ENCODE assay signal across 1 cellular context in the genomic region with DNA sequence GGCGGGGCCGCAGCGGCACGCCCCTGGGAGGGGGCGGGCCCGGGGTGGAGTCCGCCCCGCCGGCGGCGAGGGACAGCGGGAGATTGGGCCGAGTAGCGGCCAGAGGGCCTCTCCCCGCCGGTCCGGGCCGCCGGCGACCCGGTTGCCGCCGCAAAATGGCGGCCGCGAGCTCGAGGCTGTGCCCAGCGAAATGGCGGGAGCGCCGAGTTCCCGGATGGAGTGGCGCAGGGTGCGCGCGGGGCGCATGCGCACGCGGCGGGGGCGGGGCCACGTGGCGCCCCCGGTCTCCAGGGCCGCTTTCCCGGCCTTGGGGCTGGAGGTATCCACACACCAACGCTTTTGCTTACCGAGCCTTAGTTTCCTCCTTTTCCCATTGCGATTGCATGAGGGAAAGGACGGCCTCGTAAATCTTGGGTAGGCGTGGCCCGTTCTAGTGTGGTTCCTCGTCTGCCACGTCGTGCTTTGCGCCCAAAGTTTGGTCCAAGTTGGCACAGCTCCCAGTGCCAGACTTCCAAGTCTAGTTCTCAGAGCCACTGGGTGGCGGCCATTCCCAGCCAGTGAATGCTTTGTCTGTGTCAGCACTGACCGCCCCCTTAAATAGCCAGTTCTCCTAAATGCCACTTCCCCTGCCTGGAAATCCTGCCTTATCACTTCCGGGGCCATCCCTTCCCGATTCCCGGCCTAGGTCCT.
TF ChIP-seq lines count a peak whose summit lies in the region.

No MANE protein-coding gene starts in this region.

TF ChIP-seq in SK-N-SH treated with all-trans-retinoic acid at 6 μM for 48 hours, 23 proteins besides CTCF, POLR2A, EP300 and RAD21 (continued from another document):
- TF ChIP-seq, protein P1, sequence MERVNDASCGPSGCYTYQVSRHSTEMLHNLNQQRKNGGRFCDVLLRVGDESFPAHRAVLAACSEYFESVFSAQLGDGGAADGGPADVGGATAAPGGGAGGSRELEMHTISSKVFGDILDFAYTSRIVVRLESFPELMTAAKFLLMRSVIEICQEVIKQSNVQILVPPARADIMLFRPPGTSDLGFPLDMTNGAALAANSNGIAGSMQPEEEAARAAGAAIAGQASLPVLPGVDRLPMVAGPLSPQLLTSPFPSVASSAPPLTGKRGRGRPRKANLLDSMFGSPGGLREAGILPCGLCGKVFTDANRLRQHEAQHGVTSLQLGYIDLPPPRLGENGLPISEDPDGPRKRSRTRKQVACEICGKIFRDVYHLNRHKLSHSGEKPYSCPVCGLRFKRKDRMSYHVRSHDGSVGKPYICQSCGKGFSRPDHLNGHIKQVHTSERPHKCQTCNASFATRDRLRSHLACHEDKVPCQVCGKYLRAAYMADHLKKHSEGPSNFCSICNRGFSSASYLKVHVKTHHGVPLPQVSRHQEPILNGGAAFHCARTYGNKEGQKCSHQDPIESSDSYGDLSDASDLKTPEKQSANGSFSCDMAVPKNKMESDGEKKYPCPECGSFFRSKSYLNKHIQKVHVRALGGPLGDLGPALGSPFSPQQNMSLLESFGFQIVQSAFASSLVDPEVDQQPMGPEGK (CRISPR knock-in tag; IDR thresholded peaks at IDR 0.05; ENCODE audit: borderline replicate concordance) = peak; percentile 65; the same call in 1 of the 2 replicates
- no peak for TF ChIP-seq ZNF565 (CRISPR knock-in tag; conservative IDR thresholded peaks at IDR 0.05; ENCODE audit: low read depth)
- TF ChIP-seq GLIS3 (CRISPR knock-in tag; IDR thresholded peaks at IDR 0.05) = peak; percentile 4; the same call in 1 of the 2 replicates
- TF ChIP-seq OSR1 (CRISPR knock-in tag; IDR thresholded peaks at IDR 0.05) = no peak
- no peak for TF ChIP-seq TOX (CRISPR knock-in tag; IDR thresholded peaks at IDR 0.05; ENCODE audit: borderline replicate concordance)
- 0 out of 2 replicates have a peak, but pooled peaks have one; percentile 49 for TF ChIP-seq CSDC2 (CRISPR knock-in tag; IDR thresholded peaks at IDR 0.05)
- TF ChIP-seq SNAI2 (CRISPR knock-in tag; IDR thresholded peaks at IDR 0.05) = peak; percentile 46; the same call in 1 of the 2 replicates
- TF ChIP-seq TCF4 (CRISPR knock-in tag; IDR thresholded peaks at IDR 0.05; ENCODE audit: borderline replicate concordance) = no peak
- no peak for TF ChIP-seq ZNF70 (CRISPR knock-in tag; IDR thresholded peaks at IDR 0.05)
- TF ChIP-seq, protein P2, sequence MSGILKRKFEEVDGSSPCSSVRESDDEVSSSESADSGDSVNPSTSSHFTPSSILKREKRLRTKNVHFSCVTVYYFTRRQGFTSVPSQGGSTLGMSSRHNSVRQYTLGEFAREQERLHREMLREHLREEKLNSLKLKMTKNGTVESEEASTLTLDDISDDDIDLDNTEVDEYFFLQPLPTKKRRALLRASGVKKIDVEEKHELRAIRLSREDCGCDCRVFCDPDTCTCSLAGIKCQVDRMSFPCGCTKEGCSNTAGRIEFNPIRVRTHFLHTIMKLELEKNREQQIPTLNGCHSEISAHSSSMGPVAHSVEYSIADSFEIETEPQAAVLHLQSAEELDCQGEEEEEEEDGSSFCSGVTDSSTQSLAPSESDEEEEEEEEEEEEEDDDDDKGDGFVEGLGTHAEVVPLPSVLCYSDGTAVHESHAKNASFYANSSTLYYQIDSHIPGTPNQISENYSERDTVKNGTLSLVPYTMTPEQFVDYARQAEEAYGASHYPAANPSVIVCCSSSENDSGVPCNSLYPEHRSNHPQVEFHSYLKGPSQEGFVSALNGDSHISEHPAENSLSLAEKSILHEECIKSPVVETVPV (CRISPR knock-in tag; IDR thresholded peaks at IDR 0.05) = 0 out of 2 replicates have a peak, but pooled peaks have one; percentile 14
- no peak for TF ChIP-seq BACH2 (CRISPR knock-in tag; IDR thresholded peaks at IDR 0.05; ENCODE audit: borderline replicate concordance)
- peak; percentile 67; the same call in 1 of the 2 replicates for TF ChIP-seq ZFP30 (CRISPR knock-in tag; IDR thresholded peaks at IDR 0.05)
- TF ChIP-seq ISL1 (CRISPR knock-in tag; IDR thresholded peaks at IDR 0.05) = no peak
- TF ChIP-seq, protein P3, sequence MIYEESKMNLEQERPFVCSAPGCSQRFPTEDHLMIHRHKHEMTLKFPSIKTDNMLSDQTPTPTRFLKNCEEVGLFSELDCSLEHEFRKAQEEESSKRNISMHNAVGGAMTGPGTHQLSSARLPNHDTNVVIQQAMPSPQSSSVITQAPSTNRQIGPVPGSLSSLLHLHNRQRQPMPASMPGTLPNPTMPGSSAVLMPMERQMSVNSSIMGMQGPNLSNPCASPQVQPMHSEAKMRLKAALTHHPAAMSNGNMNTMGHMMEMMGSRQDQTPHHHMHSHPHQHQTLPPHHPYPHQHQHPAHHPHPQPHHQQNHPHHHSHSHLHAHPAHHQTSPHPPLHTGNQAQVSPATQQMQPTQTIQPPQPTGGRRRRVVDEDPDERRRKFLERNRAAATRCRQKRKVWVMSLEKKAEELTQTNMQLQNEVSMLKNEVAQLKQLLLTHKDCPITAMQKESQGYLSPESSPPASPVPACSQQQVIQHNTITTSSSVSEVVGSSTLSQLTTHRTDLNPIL (CRISPR knock-in tag; IDR thresholded peaks at IDR 0.05; ENCODE audit: low read depth) = peak; percentile 12; the same call in 1 of the 2 replicates
- TF ChIP-seq ZNF8 (CRISPR knock-in tag; IDR thresholded peaks at IDR 0.05) = no peak
